Comparison of ENCODE assay signal across 22 cellular contexts in genomic region chr15:38524156-38524555, GRCh38. TPM values are rescaled to one million over a fixed set of nuclear protein-coding genes. Genes with fewer than 3 reads are reported as not detected.
DNase-seq lines count a peak whose midpoint lies in the region; ATAC-seq lines count a peak whose summit lies in the region.
"Had no signal": no experiment of that assay in that cellular context is flagged by ENCODE, and none has a peak within 500 bp of the region (broad histone marks: within the 10 kb centered on the region; RNA-seq: fewer than 3 reads in every experiment).

No MANE protein-coding gene starts in this region.

- H3K4me1 Mint-ChIP-seq in activated CD4-positive, alpha-beta T cell treated with anti-CD3 and anti-CD28 coated beads, Interleukin-2, amount 10 ng/mL, durations not matched to agents 7 days and 5 days = peaks cover 61% of the 10 kb centered on the region
- peaks cover 63% of the 10 kb centered on the region for H3K4me1 Mint-ChIP-seq in activated T-helper 2 cell treated with anti-CD3 and anti-CD28 coated beads, Interferon-gamma antibody, Interleukin-2, Interleukin-4, amounts not matched to agents 10 μg/mL and 5 μg/mL and 100 μg/mL, durations not matched to agents 14 hours and 24 hours and 36 hours (ENCODE audit: low read depth)
- H3K4me1 Mint-ChIP-seq in naive thymus-derived CD8-positive, alpha-beta T cell = peaks cover 37 to 66% (median 60%) of the 10 kb centered on the region in 4 donors

- H3K27me3 Mint-ChIP-seq in activated CD4-positive, alpha-beta T cell treated with anti-CD3 and anti-CD28 coated beads, Interleukin-2, amount 10 ng/mL, durations not matched to agents 7 days and 5 days = no peaks in the 10 kb centered on the region
- no peaks in the 10 kb centered on the region for H3K27me3 Mint-ChIP-seq in activated T-helper 2 cell treated with anti-CD3 and anti-CD28 coated beads, Interferon-gamma antibody, Interleukin-2, Interleukin-4, amounts not matched to agents 10 μg/mL and 5 μg/mL and 100 μg/mL, durations not matched to agents 14 hours and 24 hours and 36 hours (ENCODE audit: low read depth)
- H3K27me3 Mint-ChIP-seq in naive thymus-derived CD8-positive, alpha-beta T cell = no peaks in the 10 kb centered on the region
- H3K27me3 Mint-ChIP-seq: stimulated activated naive B cell treated with anti-CD40 and anti-IgM and Interleukin-4, amounts not matched to agents 10 μg/mL and 1 μg/mL and 100 μg/mL, for 72 hours had no signal

- no peaks in the 10 kb centered on the region for H3K9me3 Mint-ChIP-seq in activated CD4-positive, alpha-beta T cell treated with anti-CD3 and anti-CD28 coated beads, Interleukin-2, amount 10 ng/mL, durations not matched to agents 7 days and 5 days
- H3K9me3 Mint-ChIP-seq in activated T-helper 2 cell treated with anti-CD3 and anti-CD28 coated beads, Interferon-gamma antibody, Interleukin-2, Interleukin-4, amounts not matched to agents 10 μg/mL and 5 μg/mL and 100 μg/mL, durations not matched to agents 14 hours and 24 hours and 36 hours = no peaks in the 10 kb centered on the region
- H3K9me3 Mint-ChIP-seq in naive thymus-derived CD8-positive, alpha-beta T cell = no peaks in the 10 kb centered on the region
- H3K9me3 Mint-ChIP-seq: endodermal cell; stimulated activated naive B cell treated with anti-CD40 and anti-IgM and Interleukin-4, amounts not matched to agents 10 μg/mL and 1 μg/mL and 100 μg/mL, for 72 hours had no signal

- intact Hi-C loops in activated T-helper 2 cell treated with anti-CD3 and anti-CD28 coated beads, Interferon-gamma antibody, Interleukin-2, Interleukin-4, amounts not matched to agents 10 μg/mL and 5 μg/mL and 100 μg/mL, durations not matched to agents 14 hours and 24 hours and 36 hours (cut with micrococcal nuclease) = no loop called here

- CTCF ChIA-PET in activated CD4-positive, alpha-beta T cell treated with anti-CD3 and anti-CD28 coated beads, Interleukin-2, amount 10 ng/mL, durations not matched to agents 7 days and 5 days (lab: Charles Lee) = interaction anchor here (1.4 to 3.3 kb wide), 4 partner anchors 13 to 176 kb away, joined by 3 to 17 read pairs (median 6); partner anchors contain the start of gene RASGRP1

- H3K36me3 Mint-ChIP-seq in activated CD4-positive, alpha-beta T cell treated with anti-CD3 and anti-CD28 coated beads, Interleukin-2, amount 10 ng/mL, durations not matched to agents 7 days and 5 days (ENCODE audit: low read depth) = peaks cover 69% of the 10 kb centered on the region
- peaks cover 73% of the 10 kb centered on the region for H3K36me3 Mint-ChIP-seq in activated T-helper 2 cell treated with anti-CD3 and anti-CD28 coated beads, Interferon-gamma antibody, Interleukin-2, Interleukin-4, amounts not matched to agents 10 μg/mL and 5 μg/mL and 100 μg/mL, durations not matched to agents 14 hours and 24 hours and 36 hours (ENCODE audit: low read depth)
- H3K36me3 Mint-ChIP-seq in naive thymus-derived CD8-positive, alpha-beta T cell = peaks cover 5 to 81% (median 15%) of the 10 kb centered on the region in 3 donors

- DNase-seq in activated CD4-positive, alpha-beta T cell treated with anti-CD3 and anti-CD28 coated beads, Interleukin-2, amount 10 ng/mL, durations not matched to agents 7 days and 5 days = no peak
- DNase-seq in activated CD4-positive, alpha-beta T cell treated with anti-CD3 and anti-CD28 coated beads, Interleukin-2, amount 50 U/mL, for 1 hour = no peak
- peak; percentile 15 for DNase-seq in HCEC 1CT
- no peak for DNase-seq in activated T-helper 2 cell treated with anti-CD3 and anti-CD28 coated beads, Interferon-gamma antibody, Interleukin-2, Interleukin-4, amounts not matched to agents 10 μg/mL and 5 μg/mL and 100 μg/mL, durations not matched to agents 14 hours and 24 hours and 36 hours (ENCODE audit: low spot score)
- DNase-seq in naive thymus-derived CD8-positive, alpha-beta T cell = no peak
- DNase-seq in RKO (ENCODE audit: low spot score) = no peak
- no peak for DNase-seq in NCI-H2081 treated with DMSO at 0.1 percent for 48 hours (lab: John Stamatoyannopoulos, UW)
- DNase-seq: activated CD4-positive, alpha-beta T cell treated with anti-CD3 and anti-CD28 coated beads for 48 hours; activated T-cell treated with anti-CD3 and anti-CD28 coated beads, Interleukin-2, amount 50 U/mL, for 1 hour; adrenal gland; BE2C; Calu3; colonic mucosa; endodermal cell; NCI-H1048; NCI-H2029; NCI-H446; retina; SHP77 treated with DMSO at 0.1 percent for 48 hours; stimulated activated naive B cell treated with anti-CD40 and anti-IgM and Interleukin-4, amounts not matched to agents 10 μg/mL and 1 μg/mL and 100 μg/mL, for 72 hours had no signal

- H3K27ac Mint-ChIP-seq in activated CD4-positive, alpha-beta T cell treated with anti-CD3 and anti-CD28 coated beads, Interleukin-2, amount 10 ng/mL, durations not matched to agents 7 days and 5 days = peak overlapping the region; percentile 55
- H3K27ac Mint-ChIP-seq in activated T-helper 2 cell treated with anti-CD3 and anti-CD28 coated beads, Interferon-gamma antibody, Interleukin-2, Interleukin-4, amounts not matched to agents 10 μg/mL and 5 μg/mL and 100 μg/mL, durations not matched to agents 14 hours and 24 hours and 36 hours = peak overlapping the region; percentile 28
- H3K27ac Mint-ChIP-seq in naive thymus-derived CD8-positive, alpha-beta T cell = peak overlapping the region in 9 of 10 donors; percentile 32 to 90 (median 74)
- H3K27ac Mint-ChIP-seq: endodermal cell; stimulated activated naive B cell treated with anti-CD40 and anti-IgM and Interleukin-4, amounts not matched to agents 10 μg/mL and 1 μg/mL and 100 μg/mL, for 72 hours had no signal

- H3K4me3 Mint-ChIP-seq in activated CD4-positive, alpha-beta T cell treated with anti-CD3 and anti-CD28 coated beads, Interleukin-2, amount 10 ng/mL, durations not matched to agents 7 days and 5 days = no peak overlapping the region
- H3K4me3 Mint-ChIP-seq in activated T-helper 2 cell treated with anti-CD3 and anti-CD28 coated beads, Interferon-gamma antibody, Interleukin-2, Interleukin-4, amounts not matched to agents 10 μg/mL and 5 μg/mL and 100 μg/mL, durations not matched to agents 14 hours and 24 hours and 36 hours (ENCODE audit: low read depth) = no peak overlapping the region
- H3K4me3 Mint-ChIP-seq in naive thymus-derived CD8-positive, alpha-beta T cell = no peak overlapping the region
- H3K4me3 Mint-ChIP-seq: endodermal cell; stimulated activated naive B cell treated with anti-CD40 and anti-IgM and Interleukin-4, amounts not matched to agents 10 μg/mL and 1 μg/mL and 100 μg/mL, for 72 hours had no signal

- POLR2A ChIA-PET in activated CD4-positive, alpha-beta T cell treated with anti-CD3 and anti-CD28 coated beads, Interleukin-2, amount 10 ng/mL, durations not matched to agents 7 days and 5 days (lab: Charles Lee) = no interaction called here
- POLR2A ChIA-PET in naive thymus-derived CD8-positive, alpha-beta T cell (lab: Charles Lee) = no interaction called here

- ATAC-seq in naive thymus-derived CD8-positive, alpha-beta T cell = no peak
- ATAC-seq in GM21619 (IDR thresholded peaks at IDR 0.05; ENCODE audit: unreplicated experiment) = no peak
- ATAC-seq: stimulated activated naive B cell treated with anti-CD40 and anti-IgM and Interleukin-4, amounts not matched to agents 10 μg/mL and 1 μg/mL and 100 μg/mL, for 72 hours had no signal

RNA-seq across cellular contexts. Expression of gene RASGRP1, which starts 40.5 kb away (rescaled TPM):
- total RNA-seq in activated CD4-positive, alpha-beta T cell treated with anti-CD3 and anti-CD28 coated beads, Interleukin-2, amount 10 ng/mL, durations not matched to agents 7 days and 5 days = 100 to 1,000 TPM; 185 to 204 TPM
- total RNA-seq in activated T-helper 2 cell treated with anti-CD3 and anti-CD28 coated beads, Interferon-gamma antibody, Interleukin-2, Interleukin-4, amounts not matched to agents 10 μg/mL and 5 μg/mL and 100 μg/mL, durations not matched to agents 14 hours and 24 hours and 36 hours = 108 and 113 TPM in 2 replicates
- 10 to 100 TPM; 83.7 to 88.5 TPM for total RNA-seq in naive thymus-derived CD8-positive, alpha-beta T cell
- polyA plus RNA-seq in naive thymus-derived CD8-positive, alpha-beta T cell = 10 to 100 TPM; 52.3 to 90.5 (median 73.4) TPM
- total RNA-seq: LHCN-M2 had no signal
